9 cellular contexts compared by ENCODE assay signal in genomic region chr2:218780851-218781690, GRCh38. TPM values are rescaled to one million over a fixed set of nuclear protein-coding genes. Genes with fewer than 3 reads are reported as not detected.
A peak's percentile ranks its signal among the peaks of the same experiment; 100 is the strongest.
DNase-seq lines count a peak whose midpoint lies in the region; ATAC-seq, FAIRE-seq and TF ChIP-seq lines count a peak whose summit lies in the region.
"Had no signal": no experiment of that assay in that cellular context is flagged by ENCODE, and none has a peak within 500 bp of the region (broad histone marks: within the 10 kb centered on the region; RNA-seq: fewer than 3 reads in every experiment).

No MANE protein-coding gene starts in this region.

- peak overlapping the region; percentile 44 to 66 (median 53) for H3K4me3 ChIP-seq in endothelial cell of umbilical vein (replicated peaks in 1 of 3; ENCODE audit: insufficient read depth in 1 of 3, low read depth in 1 of 3, low read length in 3 of 3)
- H3K4me3 ChIP-seq in muscle layer of colon (ENCODE audit: low read depth in 1 of 2, low read length in 2 of 2): peak overlapping the region; percentile 48 to 85
- peak overlapping the region; percentile 72 for H3K4me3 ChIP-seq in upper lobe of right lung

- CTCF ChIA-PET in endothelial cell of umbilical vein (lab: Charles Lee): interaction anchor here (1.1 to 4.7 kb wide), 5 partner anchors 31 to 70 kb away, joined by 3 to 38 read pairs (median 3); partner anchors contain the start of gene TTLL4

- no peaks in the 10 kb centered on the region for H3K9me1 ChIP-seq in endothelial cell of umbilical vein (replicated peaks; ENCODE audit: control insufficient read depth, extremely low read depth, insufficient read depth, low read length)

- dilution Hi-C loops in endothelial cell of umbilical vein (cut with MboI; ENCODE audit: extremely low pct_ligation_motif_present, low sequenced_read_pairs): no loop called here

- FAIRE-seq in endothelial cell of umbilical vein (lab: Jason Lieb, UNC) (peak; percentile 54), urothelium cell line (lab: Jason Lieb, UNC) (no peak)

- POLR2A ChIA-PET in endothelial cell of umbilical vein (lab: Charles Lee): interaction anchor here (0.6 kb wide), 1 partner anchor 340 kb away, joined by 3 read pairs; no protein-coding TSS in a partner anchor

- intact Hi-C loops in endothelial cell of umbilical vein (cut with micrococcal nuclease): loop anchor here (2.0 kb wide), 1 partner anchor 66 kb away; no protein-coding TSS in a partner anchor
- intact Hi-C loops in upper lobe of right lung (cut with DNase I): no loop called here

- no TSS peak for BruUV-seq in endothelial cell of umbilical vein (replicated peaks; lab: Mats Ljungman, UMichigan)

- no peaks in the 10 kb centered on the region for H3K79me2 ChIP-seq in endothelial cell of umbilical vein (ENCODE audit: control insufficient read depth, insufficient read depth, low read length)

- peak overlapping the region; percentile 87 for H3K4me2 ChIP-seq in endothelial cell of umbilical vein (ENCODE audit: insufficient read depth, low read length)

- H3K36me3 ChIP-seq in endothelial cell of umbilical vein (ENCODE audit: control insufficient read depth in 2 of 2, extremely low read depth in 1 of 2, insufficient read depth in 2 of 2, low read length in 2 of 2) (no peaks in the 10 kb centered on the region), muscle layer of colon (ENCODE audit: insufficient read depth, low read length) (no peaks in the 10 kb centered on the region), upper lobe of right lung (no peaks in the 10 kb centered on the region)

- ATAC-seq in upper lobe of right lung (no peak), GM18520 (IDR thresholded peaks at IDR 0.05; ENCODE audit: unreplicated experiment) (no peak)

- H3K9me3 ChIP-seq in endothelial cell of umbilical vein (replicated peaks; ENCODE audit: control insufficient read depth, insufficient read depth, low read length) (no peaks in the 10 kb centered on the region), muscle layer of colon (ENCODE audit: low read length) (no peaks in the 10 kb centered on the region), upper lobe of right lung (no peaks in the 10 kb centered on the region)

- H3K27ac Mint-ChIP-seq in activated naive CD8-positive, alpha-beta T cell: no peak overlapping the region
- no peak overlapping the region for H3K27ac Mint-ChIP-seq in activated naive CD8-positive, alpha-beta T cell treated with anti-CD3 and anti-CD28 coated beads for 36 hours

- no peak for DNase-seq in activated naive CD8-positive, alpha-beta T cell treated with anti-CD3 and anti-CD28 coated beads for 36 hours
- DNase-seq in endothelial cell of umbilical vein (ENCODE audit: low read depth, low spot score) (no peak), upper lobe of right lung (peak; percentile 68), urothelium cell line (ENCODE audit: low spot score) (no peak)
- no peak for DNase-seq in activated CD8-positive, alpha-beta memory T cell treated with anti-CD3 and anti-CD28 coated beads, Interleukin-2, amount 50 U/mL, for 4 hours

- no peak for TF ChIP-seq POLR2A in endothelial cell of umbilical vein (IDR thresholded peaks at IDR 0.05; ENCODE audit: low read depth, low read length)

- H3K27ac ChIP-seq in endothelial cell of umbilical vein (ENCODE audit: insufficient read depth, low read depth, low read length) (no peak overlapping the region), muscle layer of colon (ENCODE audit: low read depth, low read length) (peak overlapping the region; percentile 73), upper lobe of right lung (peak overlapping the region; percentile 89)

- no peaks in the 10 kb centered on the region for H4K20me1 ChIP-seq in endothelial cell of umbilical vein (replicated peaks; ENCODE audit: control insufficient read depth, extremely low read depth, insufficient read depth, low read length)

- peaks cover 20% of the 10 kb centered on the region for H3K36me3 Mint-ChIP-seq in activated naive CD8-positive, alpha-beta T cell
- peaks cover 21% of the 10 kb centered on the region for H3K36me3 Mint-ChIP-seq in activated naive CD8-positive, alpha-beta T cell treated with anti-CD3 and anti-CD28 coated beads for 36 hours

- H3K9me3 Mint-ChIP-seq in activated naive CD8-positive, alpha-beta T cell (ENCODE audit: low read depth): peaks cover 10% of the 10 kb centered on the region
- peaks cover 10% of the 10 kb centered on the region for H3K9me3 Mint-ChIP-seq in activated naive CD8-positive, alpha-beta T cell treated with anti-CD3 and anti-CD28 coated beads for 36 hours

- H3K27me3 ChIP-seq in endothelial cell of umbilical vein (ENCODE audit: control insufficient read depth in 2 of 2, insufficient read depth in 2 of 2, low read length in 2 of 2) (no peaks in the 10 kb centered on the region), muscle layer of colon (ENCODE audit: control insufficient read depth in 1 of 2, insufficient read depth in 2 of 2, low read length in 2 of 2) (peaks cover 0 to 5% of the 10 kb centered on the region in 2 donors), upper lobe of right lung (no peaks in the 10 kb centered on the region)

- H2AFZ ChIP-seq in endothelial cell of umbilical vein (ENCODE audit: low read depth, low read length): peak overlapping the region; percentile 84

- H3K4me3 Mint-ChIP-seq in activated naive CD8-positive, alpha-beta T cell: peak overlapping the region; percentile 44
- H3K4me3 Mint-ChIP-seq in activated naive CD8-positive, alpha-beta T cell treated with anti-CD3 and anti-CD28 coated beads for 36 hours: no peak overlapping the region
- H3K4me3 Mint-ChIP-seq: central memory CD8-positive, alpha-beta T cell had no signal

- peak overlapping the region; percentile 68 for H3K9ac ChIP-seq in endothelial cell of umbilical vein (replicated peaks; ENCODE audit: extremely low read depth, insufficient read depth, low read length)
- peak overlapping the region; percentile 47 for H3K9ac ChIP-seq in muscle layer of colon (ENCODE audit: low read length)

- H3K4me1 ChIP-seq in endothelial cell of umbilical vein (ENCODE audit: control insufficient read depth, extremely low read depth, insufficient read depth, low read length): peaks cover 6% of the 10 kb centered on the region
- H3K4me1 ChIP-seq in muscle layer of colon (ENCODE audit: insufficient read depth, low read length): peaks cover 4% of the 10 kb centered on the region
- H3K4me1 ChIP-seq in upper lobe of right lung: peaks cover 8% of the 10 kb centered on the region

- peaks cover 8% of the 10 kb centered on the region for H3K4me1 Mint-ChIP-seq in activated naive CD8-positive, alpha-beta T cell (ENCODE audit: low read depth)
- H3K4me1 Mint-ChIP-seq in activated naive CD8-positive, alpha-beta T cell treated with anti-CD3 and anti-CD28 coated beads for 36 hours: peaks cover 1% of the 10 kb centered on the region
- H3K4me1 Mint-ChIP-seq: central memory CD8-positive, alpha-beta T cell had no signal

- TF ChIP-seq CTCF in endothelial cell of umbilical vein (IDR thresholded peaks at IDR 0.05; ENCODE audit: extremely low read depth in 1 of 2, insufficient read depth in 1 of 2, low read depth in 1 of 2, low read length in 2 of 2): no peak
- TF ChIP-seq CTCF in upper lobe of right lung (IDR thresholded peaks at IDR 0.05): no peak

- peaks cover 38% of the 10 kb centered on the region for H3K27me3 Mint-ChIP-seq in activated naive CD8-positive, alpha-beta T cell
- peaks cover 69% of the 10 kb centered on the region for H3K27me3 Mint-ChIP-seq in activated naive CD8-positive, alpha-beta T cell treated with anti-CD3 and anti-CD28 coated beads for 36 hours

TF ChIP-seq in endothelial cell of umbilical vein, 7 proteins besides CTCF, POLR2A, EP300 and RAD21:
- TF ChIP-seq FOS (IDR thresholded peaks at IDR 0.05; ENCODE audit: borderline replicate concordance, insufficient read depth, low read length) (no peak), GATA2 (IDR thresholded peaks at IDR 0.05; ENCODE audit: insufficient read depth, insufficient read length, low read depth, low read length) (no peak), EZH2 (IDR thresholded peaks at IDR 0.05; ENCODE audit: borderline replicate concordance, low read depth, low read length, severe bottlenecking) (no peak), MAX (IDR thresholded peaks at IDR 0.05; ENCODE audit: insufficient read depth, insufficient read length) (no peak), MYC (IDR thresholded peaks at IDR 0.05; ENCODE audit: low read depth, low read length) (no peak), JUN (IDR thresholded peaks at IDR 0.05; ENCODE audit: borderline replicate concordance, insufficient read depth, insufficient read length, low read depth) (no peak), POLR2AphosphoS5 (IDR thresholded peaks at IDR 0.05; ENCODE audit: insufficient read depth, low read depth, low read length) (no peak)

RNA-seq across cellular contexts. Expression of gene CYP27A1, which starts 0.9 kb away (rescaled TPM):
- total RNA-seq in activated naive CD8-positive, alpha-beta T cell treated with anti-CD3 and anti-CD28 coated beads for 36 hours: not detected
- total RNA-seq in endothelial cell of umbilical vein: 12.6 and 15.1 TPM in 2 replicates
- polyA plus RNA-seq in endothelial cell of umbilical vein: 30.3 and 34.9 TPM in 2 replicates
- 17.1 and 17.9 TPM in 2 replicates for polyA plus RNA-seq in endothelial cell of umbilical vein (2011; cell fraction: cytosol; rRNA removed)
- 17.9 and 18.2 TPM in 2 replicates for polyA plus RNA-seq in endothelial cell of umbilical vein (2011; cell fraction: nucleus; rRNA removed)
- 11.3 and 18.5 TPM in 2 replicates for polyA plus RNA-seq in endothelial cell of umbilical vein (2012)
- 34.6 and 36.7 TPM in 2 replicates for polyA minus RNA-seq in endothelial cell of umbilical vein
- polyA minus RNA-seq in endothelial cell of umbilical vein (2011; cell fraction: cytosol; rRNA and poly(A)+ RNA removed): not detected
- 9.9 and 11.4 TPM in 2 replicates for polyA minus RNA-seq in endothelial cell of umbilical vein (2011; cell fraction: nucleus; rRNA and poly(A)+ RNA removed)
- total RNA-seq in upper lobe of right lung: 180 TPM

RNA-seq across cellular contexts. Expression of gene PRKAG3, which starts 50.5 kb away (rescaled TPM):
- not detected for total RNA-seq in activated naive CD8-positive, alpha-beta T cell treated with anti-CD3 and anti-CD28 coated beads for 36 hours
- total RNA-seq in endothelial cell of umbilical vein: not detected in 2 replicates
- polyA plus RNA-seq in endothelial cell of umbilical vein: not detected in 2 replicates
- polyA plus RNA-seq in endothelial cell of umbilical vein (2011; cell fraction: cytosol; rRNA removed): not detected in 2 replicates
- polyA plus RNA-seq in endothelial cell of umbilical vein (2011; cell fraction: nucleus; rRNA removed): not detected in 2 replicates
- not detected in 2 replicates for polyA plus RNA-seq in endothelial cell of umbilical vein (2012)
- polyA minus RNA-seq in endothelial cell of umbilical vein: not detected in 2 replicates
- polyA minus RNA-seq in endothelial cell of umbilical vein (2011; cell fraction: cytosol; rRNA and poly(A)+ RNA removed): not detected
- polyA minus RNA-seq in endothelial cell of umbilical vein (2011; cell fraction: nucleus; rRNA and poly(A)+ RNA removed): not detected in 2 replicates
- not detected for total RNA-seq in upper lobe of right lung

Comparison
In these comparisons a context has a peak if more than half of its experiments do, and no peak if none do; other contexts are left out.
1. RNA of gene CYP27A1, which starts 0.9 kb away (total RNA-seq): 180 TPM in upper lobe of right lung (single experiment) and 12.6 to 15.1 TPM in endothelial cell of umbilical vein; not detected in activated naive CD8-positive, alpha-beta T cell treated with anti-CD3 and anti-CD28 coated beads for 36 hours; every median in the first group is over 10 times any median in the second.
2. Peak in every context shown above with its lines, with median percentiles within 50 percentile points of each other: H3K4me3 ChIP-seq.